ENCODE assay signal across 17 cellular contexts in the genomic region with DNA sequence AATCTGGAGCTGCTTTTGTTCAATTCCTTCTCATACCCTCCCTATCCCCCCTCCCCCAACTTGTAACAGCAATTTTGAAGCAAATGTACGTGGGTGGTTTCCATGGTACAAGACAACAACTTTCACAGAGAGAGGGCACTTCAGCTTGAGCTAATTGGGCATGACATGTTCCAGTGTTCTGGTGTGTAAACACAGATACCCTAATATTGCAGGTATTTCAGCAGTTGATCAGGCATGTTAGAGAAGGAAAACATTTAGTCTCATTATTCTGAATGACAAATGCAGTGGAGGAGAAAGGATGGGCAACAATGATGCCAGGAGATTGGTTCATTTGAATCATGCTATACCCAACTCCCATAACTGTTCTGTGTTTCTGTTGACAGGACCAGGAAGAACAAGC.
DNase-seq lines count a peak whose midpoint lies in the region; ATAC-seq, FAIRE-seq and TF ChIP-seq lines count a peak whose summit lies in the region.
"Had no signal": no experiment of that assay in that cellular context is flagged by ENCODE, and none has a peak within 500 bp of the region (broad histone marks: within the 10 kb centered on the region; RNA-seq: fewer than 3 reads in every experiment).

No MANE protein-coding gene starts in this region.

- no peak overlapping the region for H3K4ac ChIP-seq in mesendoderm (ENCODE audit: low read depth, low read length)

- no peaks in the 10 kb centered on the region for H3K27me3 Mint-ChIP-seq in T-helper 17 cell
- H3K27me3 Mint-ChIP-seq: activated naive CD8-positive, alpha-beta T cell; CD8-positive, alpha-beta memory T cell had no signal

- H3K4me2 ChIP-seq in mesendoderm (ENCODE audit: low read length) = no peak overlapping the region

- FAIRE-seq in pancreas (lab: Jason Lieb, UNC) (no peak), GM19239 (lab: Jason Lieb, UNC) (no peak)

- ATAC-seq in T-helper 17 cell (peak; percentile 45), pancreas (peak in 3 of 4 donors; percentile 18 to 84 (median 79))
- ATAC-seq: natural killer cell treated with Interleukin-12 subunit alpha and Interleukin-12 subunit beta and Interleukin-15 and Interleukin-18, amount 100 ng/mL, for 72 hours had no signal

- intact Hi-C loops in pancreas (cut with DNase I) = no loop called here

- H3K27ac ChIP-seq in pancreas = no peak overlapping the region
- no peak overlapping the region for H3K27ac ChIP-seq in mesendoderm (ENCODE audit: low read depth, low read length)
- H3K27ac ChIP-seq: GM23248, RWPE1, thoracic aorta had no signal

- no peak overlapping the region for H4K8ac ChIP-seq in mesendoderm (ENCODE audit: low read depth, low read length)

- no peak for TF ChIP-seq CTCF in GM20000 (IDR thresholded peaks at IDR 0.05; ENCODE audit: extremely low read depth, missing control alignments)
- no peak for TF ChIP-seq CTCF in pancreas (IDR thresholded peaks at IDR 0.05)

- H3K9ac ChIP-seq in mesendoderm (ENCODE audit: low read length) = no peak overlapping the region
- H3K9ac ChIP-seq: GM23248 had no signal

- no peaks in the 10 kb centered on the region for H3K36me3 ChIP-seq in pancreas
- no peaks in the 10 kb centered on the region for H3K36me3 ChIP-seq in mesendoderm (ENCODE audit: control insufficient read depth, insufficient read depth, low read length)
- H3K36me3 ChIP-seq: thoracic aorta had no signal

- H3K23ac ChIP-seq in mesendoderm (ENCODE audit: low read length) = no peak overlapping the region

- no peak overlapping the region for H3K18ac ChIP-seq in mesendoderm (ENCODE audit: low read length)

- no peak overlapping the region for H2BK5ac ChIP-seq in mesendoderm (ENCODE audit: low read length)

- peak overlapping the region; percentile 36 for H3K4me3 Mint-ChIP-seq in T-helper 17 cell
- H3K4me3 Mint-ChIP-seq: activated naive CD8-positive, alpha-beta T cell had no signal

- peaks cover 10% of the 10 kb centered on the region for H3K4me1 Mint-ChIP-seq in T-helper 17 cell

- no peaks in the 10 kb centered on the region for H3K79me1 ChIP-seq in mesendoderm (ENCODE audit: low read length)

- H3K27me3 ChIP-seq in pancreas = no peaks in the 10 kb centered on the region
- no peaks in the 10 kb centered on the region for H3K27me3 ChIP-seq in mesendoderm (ENCODE audit: insufficient read depth, low read length, poor library complexity)

- H3K56ac ChIP-seq in mesendoderm (ENCODE audit: low read length) = no peak overlapping the region

- H2BK120ac ChIP-seq in mesendoderm (ENCODE audit: low read depth, low read length) = no peak overlapping the region

- DNase-seq in GM20000 (ENCODE audit: low spot score) (peak; percentile 13), NCI-H2029 treated with DMSO at 0.1 percent for 48 hours (lab: John Stamatoyannopoulos, UW) (peak; percentile 67), T-helper 17 cell (no peak), pancreas (no peak), globus pallidus (ENCODE audit: low spot score) (no peak), mesendoderm (no peak), occipital lobe (lab: John Stamatoyannopoulos, UW) (no peak), GM19239 (ENCODE audit: insufficient read length, low spot score) (no peak)
- DNase-seq: cortex of kidney, GM23248, NCI-H1694 treated with DMSO at 0.1 percent for 48 hours had no signal

- no peaks in the 10 kb centered on the region for H3K79me2 ChIP-seq in mesendoderm (ENCODE audit: control insufficient read depth, insufficient read depth, low read length)

- H3K4me3 ChIP-seq in pancreas = no peak overlapping the region
- H3K4me3 ChIP-seq in mesendoderm (ENCODE audit: low read length) = no peak overlapping the region
- H3K4me3 ChIP-seq: GM23248, skin epidermis, thoracic aorta had no signal

- no peaks in the 10 kb centered on the region for H3K4me1 ChIP-seq in pancreas
- H3K4me1 ChIP-seq in mesendoderm (ENCODE audit: control insufficient read depth, low read depth, low read length) = no peaks in the 10 kb centered on the region

- no peaks in the 10 kb centered on the region for H3K9me3 ChIP-seq in T-helper 17 cell (ENCODE audit: control insufficient read depth, low read length, poor library complexity, severe bottlenecking)
- H3K9me3 ChIP-seq in pancreas = no peaks in the 10 kb centered on the region
- H3K9me3 ChIP-seq: thoracic aorta had no signal

- no peak overlapping the region for H4K5ac ChIP-seq in mesendoderm (ENCODE audit: low read length)

- WGBS in pancreas, 2 donors = 35 to 44% methylated on average over 1 of the region's 1 CpG
- WGBS in mesendoderm (ENCODE audit: extremely low coverage, insufficient coverage, low lambda C conversion rate) = no CpG with 5 or more reads among the region's 1 CpG

- peaks cover 3% of the 10 kb centered on the region for H3K36me3 Mint-ChIP-seq in T-helper 17 cell (ENCODE audit: low read depth)
- H3K36me3 Mint-ChIP-seq: activated naive CD8-positive, alpha-beta T cell; CD8-positive, alpha-beta memory T cell; natural killer cell treated with Interleukin-12 subunit alpha and Interleukin-12 subunit beta and Interleukin-15 and Interleukin-18, amount 100 ng/mL, for 72 hours had no signal

- H2AK5ac ChIP-seq in mesendoderm (ENCODE audit: low read length) = no peak overlapping the region

- H2BK15ac ChIP-seq in mesendoderm (replicated peaks; ENCODE audit: low read depth) = no peak overlapping the region

- H3K27ac Mint-ChIP-seq in T-helper 17 cell = no peak overlapping the region
- H3K27ac Mint-ChIP-seq: activated naive CD8-positive, alpha-beta T cell; natural killer cell treated with Interleukin-12 subunit alpha and Interleukin-12 subunit beta and Interleukin-15 and Interleukin-18, amount 100 ng/mL, for 72 hours had no signal

Comparison
In these comparisons a context has a peak if more than half of its experiments do, and no peak if none do; other contexts are left out.
1. DNase-seq: peak in GM20000 (single experiment) and NCI-H2029 treated with DMSO at 0.1 percent for 48 hours (single experiment); none in T-helper 17 cell (0 of 3), pancreas (0 of 6), globus pallidus (single experiment), mesendoderm (single experiment), occipital lobe (single experiment) and GM19239 (single experiment).